Comparison of ENCODE assay signal across 19 cellular contexts in genomic region chr2:71710367-71710766, GRCh38.
A peak's percentile ranks its signal among the peaks of the same experiment; 100 is the strongest.
DNase-seq lines count a peak whose midpoint lies in the region; ATAC-seq, FAIRE-seq and TF ChIP-seq lines count a peak whose summit lies in the region.
"Had no signal": no experiment of that assay in that cellular context is flagged by ENCODE, and none has a peak within 500 bp of the region (broad histone marks: within the 10 kb centered on the region; RNA-seq: fewer than 3 reads in every experiment).

No MANE protein-coding gene starts in this region.

- no peak overlapping the region for H3K27ac ChIP-seq in kidney (ENCODE audit: low read depth in 2 of 2, low read length in 2 of 2)

- no peak overlapping the region for H3K4me3 ChIP-seq in kidney (ENCODE audit: low read length in 2 of 2)

- ATAC-seq in Right ventricle myocardium superior (ENCODE audit: poor library complexity), result no peak
- no peak for ATAC-seq in left ventricle myocardium superior
- ATAC-seq in HG02852 (IDR thresholded peaks at IDR 0.05; ENCODE audit: unreplicated experiment), result no peak

- H3K9ac ChIP-seq in kidney (ENCODE audit: low read length in 2 of 2), result no peak overlapping the region

- FAIRE-seq in kidney (lab: Jason Lieb, UNC), result no peak
- FAIRE-seq: D721Med, GM12892 had no signal

- H3K9me3 ChIP-seq in kidney (ENCODE audit: control insufficient read depth in 1 of 2, low read length in 2 of 2), result no peaks in the 10 kb centered on the region
- H3K9me3 ChIP-seq: BE2C, Caco-2 had no signal

- intact Hi-C loops in Right ventricle myocardium superior (cut with DNase I) (no loop called here), left ventricle myocardium superior (cut with micrococcal nuclease) (no loop called here), kidney (cut with DNase I) (no loop called here)

- H3K4me1 ChIP-seq in kidney (ENCODE audit: control insufficient read depth in 1 of 2, insufficient read depth in 1 of 2, low read depth in 1 of 2, low read length in 2 of 2), result no peaks in the 10 kb centered on the region
- H3K4me1 ChIP-seq: BE2C, Caco-2 had no signal

- no peaks in the 10 kb centered on the region for H3K36me3 ChIP-seq in kidney (ENCODE audit: control insufficient read depth in 1 of 2, insufficient read depth in 2 of 2, low read length in 2 of 2)
- H3K36me3 ChIP-seq: BE2C had no signal

- peak; percentile 13 for DNase-seq in Right ventricle myocardium superior
- no peak for DNase-seq in left ventricle myocardium superior
- DNase-seq in kidney, result peak; percentile 41
- DNase-seq in myocyte (ENCODE audit: low read depth), result peak; percentile 21
- DNase-seq in H4 (ENCODE audit: low spot score), result no peak
- no peak for DNase-seq in LoVo (ENCODE audit: low spot score)
- DNase-seq: BE2C; C1 segment of cervical spinal cord; Caco-2; CD4-positive, CD25-positive, alpha-beta regulatory T cell; CD8-positive, alpha-beta memory T cell; DMS153; DMS79; GDM1; GOT3; H9 had no signal

- no peak for TF ChIP-seq CTCF in kidney (IDR thresholded peaks at IDR 0.05; ENCODE audit: borderline replicate concordance, extremely low read depth, insufficient read depth)

Comparison
In these comparisons a context has a peak if more than half of its experiments do, and no peak if none do; other contexts are left out.
1. DNase-seq: peak in Right ventricle myocardium superior (single experiment), kidney (single experiment) and myocyte (single experiment); none in left ventricle myocardium superior (single experiment), H4 (single experiment) and LoVo (single experiment).